ENCODE assay signal across 8 cellular contexts in the genomic region with DNA sequence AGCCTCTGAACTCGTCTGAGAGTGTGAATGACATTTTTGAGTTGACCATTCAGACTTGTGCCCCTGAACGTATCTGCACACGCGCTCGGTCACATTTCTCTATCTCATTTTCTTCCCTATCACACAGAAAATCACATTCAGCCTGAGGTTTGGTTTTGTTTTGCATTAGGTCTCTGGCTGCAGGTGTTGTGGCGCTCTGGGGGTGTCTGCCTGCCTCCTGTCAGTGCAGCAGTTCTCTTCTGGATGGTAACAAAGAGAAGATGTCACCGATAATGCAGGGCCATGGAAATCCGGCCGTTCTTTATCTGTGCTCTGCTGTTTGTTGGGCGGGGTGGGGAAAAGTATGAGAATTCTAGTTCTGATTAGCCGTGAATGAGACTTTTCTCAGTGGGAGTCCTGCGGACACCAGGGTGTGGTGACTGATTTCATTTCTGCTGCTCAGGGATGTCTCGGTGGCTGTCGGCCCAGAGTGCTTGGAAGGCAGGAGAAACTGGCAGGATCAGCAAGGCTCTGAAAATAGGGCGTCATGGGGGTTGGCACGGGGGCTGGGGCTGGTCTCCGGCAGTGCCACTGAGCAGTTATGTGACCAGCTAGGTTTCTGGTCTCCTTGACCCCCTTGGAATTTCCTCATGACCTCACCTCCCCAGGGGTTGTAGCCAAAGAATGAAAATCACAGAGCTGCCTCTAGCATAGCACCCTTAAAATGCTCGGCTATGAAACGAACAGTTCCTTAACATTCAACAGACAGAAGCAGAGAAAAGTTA. TPM values are rescaled to one million over a fixed set of nuclear protein-coding genes. Genes with fewer than 3 reads are reported as not detected.
DNase-seq lines count a peak whose midpoint lies in the region; ATAC-seq, FAIRE-seq and TF ChIP-seq lines count a peak whose summit lies in the region.

No MANE protein-coding gene starts in this region.

- H2BK15ac ChIP-seq in mesenchymal stem cell (ENCODE audit: low read depth, poor library complexity, severe bottlenecking): peak overlapping the region; percentile 66

- CTCF ChIA-PET in endothelial cell of umbilical vein (lab: Charles Lee): interaction anchor here (0.7 to 1.4 kb wide), 3 partner anchors 9 to 481 kb away, joined by 3 read pairs; no protein-coding TSS in a partner anchor

- peak; percentile 40 for FAIRE-seq in endothelial cell of umbilical vein (lab: Jason Lieb, UNC)

- TF ChIP-seq POLR2A in endothelial cell of umbilical vein (IDR thresholded peaks at IDR 0.05; ENCODE audit: low read depth, low read length): no peak

- H3K79me1 ChIP-seq in mesenchymal stem cell (replicated peaks; ENCODE audit: low read length, poor library complexity, severe bottlenecking): peaks cover 8% of the 10 kb centered on the region

- peak overlapping the region; percentile 84 for H3K27ac Mint-ChIP-seq in type B pancreatic cell

- DNase-seq in NCI-H146 treated with DMSO at 0.1 percent for 48 hours (lab: John Stamatoyannopoulos, UW; ENCODE audit: unreplicated experiment): peak; percentile 25
- peak; percentile 48 for DNase-seq in endothelial cell of umbilical vein (ENCODE audit: low read depth, low spot score)
- peak; percentile 54 for DNase-seq in mesenchymal stem cell
- DNase-seq in type B pancreatic cell (ENCODE audit: extremely low spot score, unreplicated experiment): no peak
- no peak for DNase-seq in ecto neural progenitor cell (ENCODE audit: low spot score)
- DNase-seq in NCI-H2107 treated with DMSO at 0.1 percent for 48 hours (lab: John Stamatoyannopoulos, UW; ENCODE audit: unreplicated experiment): no peak
- DNase-seq in effector CD8-positive, alpha-beta T cell (lab: John Stamatoyannopoulos, UW): no peak

- H3K4me1 ChIP-seq in endothelial cell of umbilical vein (ENCODE audit: control insufficient read depth, extremely low read depth, insufficient read depth, low read length): peaks cover 32% of the 10 kb centered on the region
- H3K4me1 ChIP-seq in mesenchymal stem cell (ENCODE audit: control insufficient read depth, insufficient read depth, low read depth, low read length): peaks cover 25% of the 10 kb centered on the region

- H4K20me1 ChIP-seq in endothelial cell of umbilical vein (replicated peaks; ENCODE audit: control insufficient read depth, extremely low read depth, insufficient read depth, low read length): no peaks in the 10 kb centered on the region

- H2AFZ ChIP-seq in endothelial cell of umbilical vein (ENCODE audit: low read depth, low read length) (peak overlapping the region; percentile 63), mesenchymal stem cell (ENCODE audit: low read depth, low read length) (peak overlapping the region; percentile 39)

- POLR2A ChIA-PET in endothelial cell of umbilical vein (lab: Charles Lee): no interaction called here

- no peak overlapping the region for H3K9ac ChIP-seq in endothelial cell of umbilical vein (replicated peaks; ENCODE audit: extremely low read depth, insufficient read depth, low read length)
- peak overlapping the region; percentile 70 for H3K9ac ChIP-seq in mesenchymal stem cell (ENCODE audit: low read length)

- peak overlapping the region; percentile 36 for H4K91ac ChIP-seq in mesenchymal stem cell (ENCODE audit: low read length)

- H3K4ac ChIP-seq in mesenchymal stem cell (ENCODE audit: low read depth in 1 of 2, low read length in 2 of 2): peak overlapping the region; percentile 75 to 91

- intact Hi-C loops in endothelial cell of umbilical vein (cut with micrococcal nuclease): loop anchor here (2.0 kb wide), 1 partner anchor 27 kb away; no protein-coding TSS in a partner anchor

- no peaks in the 10 kb centered on the region for H3K9me3 Mint-ChIP-seq in type B pancreatic cell

- no peaks in the 10 kb centered on the region for H3K27me3 Mint-ChIP-seq in type B pancreatic cell

- H3K27ac ChIP-seq in endothelial cell of umbilical vein (ENCODE audit: insufficient read depth, low read depth, low read length): peak overlapping the region; percentile 19
- peak overlapping the region; percentile 99 for H3K27ac ChIP-seq in mesenchymal stem cell (ENCODE audit: low read length, poor library complexity, severe bottlenecking)

- H2BK12ac ChIP-seq in mesenchymal stem cell (ENCODE audit: low read length in 2 of 2): peak overlapping the region; percentile 85 to 87

- peaks cover 14% of the 10 kb centered on the region for H3K36me3 Mint-ChIP-seq in type B pancreatic cell

- peak overlapping the region in 1 of 2 experiments; percentile 75 for H3K14ac ChIP-seq in mesenchymal stem cell (ENCODE audit: low read length in 2 of 2)

- H3K4me2 ChIP-seq in endothelial cell of umbilical vein (ENCODE audit: insufficient read depth, low read length) (peak overlapping the region; percentile 75), mesenchymal stem cell (ENCODE audit: low read length, poor library complexity, severe bottlenecking) (peak overlapping the region; percentile 67)

- H3K4me3 ChIP-seq in endothelial cell of umbilical vein (replicated peaks in 1 of 3; ENCODE audit: insufficient read depth in 1 of 3, low read depth in 1 of 3, low read length in 3 of 3): peak overlapping the region in 1 of 3 experiments; percentile 13
- H3K4me3 ChIP-seq in mesenchymal stem cell (ENCODE audit: insufficient read depth in 1 of 2, low read depth in 1 of 2, low read length in 2 of 2): peak overlapping the region in 1 of 2 experiments; percentile 67

- peak overlapping the region; percentile 91 for H2BK120ac ChIP-seq in mesenchymal stem cell (ENCODE audit: low read depth, low read length)

- H2BK5ac ChIP-seq in mesenchymal stem cell (ENCODE audit: low read depth, low read length, poor library complexity, severe bottlenecking): peak overlapping the region; percentile 96

- peak overlapping the region; percentile 99 for H2AK5ac ChIP-seq in mesenchymal stem cell (ENCODE audit: low read length, severe bottlenecking)

- TF ChIP-seq CTCF in endothelial cell of umbilical vein (IDR thresholded peaks at IDR 0.05; ENCODE audit: extremely low read depth in 1 of 2, insufficient read depth in 1 of 2, low read depth in 1 of 2, low read length in 2 of 2): no peak
- TF ChIP-seq CTCF in type B pancreatic cell (conservative IDR thresholded peaks at IDR 0.05): no peak

- H3K9me1 ChIP-seq in endothelial cell of umbilical vein (replicated peaks; ENCODE audit: control insufficient read depth, extremely low read depth, insufficient read depth, low read length): no peaks in the 10 kb centered on the region

- peak overlapping the region; percentile 92 for H4K8ac ChIP-seq in mesenchymal stem cell (ENCODE audit: low read length)

- ATAC-seq in esophagus mucosa: no peak

- dilution Hi-C loops in endothelial cell of umbilical vein (cut with MboI; ENCODE audit: extremely low pct_ligation_motif_present, low sequenced_read_pairs): no loop called here

- no peaks in the 10 kb centered on the region for H3K27me3 ChIP-seq in endothelial cell of umbilical vein (ENCODE audit: control insufficient read depth in 2 of 2, insufficient read depth in 2 of 2, low read length in 2 of 2)
- no peaks in the 10 kb centered on the region for H3K27me3 ChIP-seq in mesenchymal stem cell (ENCODE audit: control insufficient read depth in 1 of 2, insufficient read depth in 1 of 2, low read length in 2 of 2)

- 34% methylated on average over 17 of the region's 19 CpGs for WGBS in mesenchymal stem cell

- H3K9me3 ChIP-seq in endothelial cell of umbilical vein (replicated peaks; ENCODE audit: control insufficient read depth, insufficient read depth, low read length): no peaks in the 10 kb centered on the region
- no peaks in the 10 kb centered on the region for H3K9me3 ChIP-seq in mesenchymal stem cell (ENCODE audit: control insufficient read depth, low read length)

- peak overlapping the region; percentile 88 to 96 for H3K18ac ChIP-seq in mesenchymal stem cell (ENCODE audit: low read depth in 1 of 2, low read length in 2 of 2)

- H3K4me3 Mint-ChIP-seq in type B pancreatic cell: peak overlapping the region; percentile 75

- peaks cover 10% of the 10 kb centered on the region for H3K79me2 ChIP-seq in endothelial cell of umbilical vein (ENCODE audit: control insufficient read depth, insufficient read depth, low read length)

- peaks cover 64% of the 10 kb centered on the region for H3K4me1 Mint-ChIP-seq in type B pancreatic cell (ENCODE audit: unreplicated experiment)

- H3K36me3 ChIP-seq in endothelial cell of umbilical vein (ENCODE audit: control insufficient read depth in 2 of 2, extremely low read depth in 1 of 2, insufficient read depth in 2 of 2, low read length in 2 of 2) (peaks cover 0 to 2% of the 10 kb centered on the region in 2 experiments), mesenchymal stem cell (ENCODE audit: control insufficient read depth in 1 of 2, insufficient read depth in 2 of 2, low read depth in 1 of 2, low read length in 2 of 2) (peaks cover 3 to 9% of the 10 kb centered on the region in 2 experiments)

- no TSS peak for BruUV-seq in endothelial cell of umbilical vein (replicated peaks; lab: Mats Ljungman, UMichigan)

- H3K23ac ChIP-seq in mesenchymal stem cell (ENCODE audit: low read length in 2 of 2): peak overlapping the region; percentile 21 to 89

RNA-seq across cellular contexts. Expression of a gene that starts 5.1 kb away (rescaled TPM):
- total RNA-seq in endothelial cell of umbilical vein (not detected in 2 replicates), type B pancreatic cell (ENCODE audit: low replicate concordance) (not detected in 2 replicates), esophagus mucosa (not detected)
- polyA plus RNA-seq in endothelial cell of umbilical vein: not detected in 2 replicates
- polyA plus RNA-seq in endothelial cell of umbilical vein (2011; cell fraction: cytosol; rRNA removed): not detected in 2 replicates
- not detected in 2 replicates for polyA plus RNA-seq in endothelial cell of umbilical vein (2011; cell fraction: nucleus; rRNA removed)
- not detected in 2 replicates for polyA plus RNA-seq in endothelial cell of umbilical vein (2012)
- not detected in 2 replicates for polyA minus RNA-seq in endothelial cell of umbilical vein
- not detected for polyA minus RNA-seq in endothelial cell of umbilical vein (2011; cell fraction: cytosol; rRNA and poly(A)+ RNA removed)
- not detected in 2 replicates for polyA minus RNA-seq in endothelial cell of umbilical vein (2011; cell fraction: nucleus; rRNA and poly(A)+ RNA removed)
- polyA plus RNA-seq in mesenchymal stem cell (2013, experiment 1 of 2): not detected
- polyA plus RNA-seq in mesenchymal stem cell (2013, experiment 2 of 2): not detected

RNA-seq across cellular contexts. Expression of a gene that starts 29.1 kb away (rescaled TPM):
- 73.5 and 77.7 TPM in 2 replicates for total RNA-seq in endothelial cell of umbilical vein
- 15.2 and 19.0 TPM in 2 replicates for polyA plus RNA-seq in endothelial cell of umbilical vein
- polyA plus RNA-seq in endothelial cell of umbilical vein (2011; cell fraction: cytosol; rRNA removed): 23.4 and 24.3 TPM in 2 replicates
- polyA plus RNA-seq in endothelial cell of umbilical vein (2011; cell fraction: nucleus; rRNA removed): 70.9 and 74.8 TPM in 2 replicates
- 49.7 and 52.9 TPM in 2 replicates for polyA plus RNA-seq in endothelial cell of umbilical vein (2012)
- 54.3 and 62.3 TPM in 2 replicates for polyA minus RNA-seq in endothelial cell of umbilical vein
- polyA minus RNA-seq in endothelial cell of umbilical vein (2011; cell fraction: cytosol; rRNA and poly(A)+ RNA removed): not detected
- polyA minus RNA-seq in endothelial cell of umbilical vein (2011; cell fraction: nucleus; rRNA and poly(A)+ RNA removed): 103 and 148 TPM in 2 replicates
- polyA plus RNA-seq in mesenchymal stem cell (2013, experiment 1 of 2): 266 TPM
- polyA plus RNA-seq in mesenchymal stem cell (2013, experiment 2 of 2): 270 TPM
- 195 and 301 TPM in 2 replicates for total RNA-seq in type B pancreatic cell (ENCODE audit: low replicate concordance)
- total RNA-seq in esophagus mucosa: 6.2 TPM

Comparison
In these comparisons a context has a peak if more than half of its experiments do, and no peak if none do; other contexts are left out.
1. DNase-seq: peak in NCI-H146 treated with DMSO at 0.1 percent for 48 hours (single experiment), endothelial cell of umbilical vein (single experiment) and mesenchymal stem cell (single experiment); none in type B pancreatic cell (single experiment), ecto neural progenitor cell (single experiment), NCI-H2107 treated with DMSO at 0.1 percent for 48 hours (single experiment) and effector CD8-positive, alpha-beta T cell (single experiment).
2. RNA of a gene that starts 29.1 kb away (total RNA-seq): 195 to 301 TPM in type B pancreatic cell and 73.5 to 77.7 TPM in endothelial cell of umbilical vein; 6.2 TPM in esophagus mucosa (single experiment); every median in the first group is over 10 times any median in the second.